9 cellular contexts compared by ENCODE assay signal in the genomic region with DNA sequence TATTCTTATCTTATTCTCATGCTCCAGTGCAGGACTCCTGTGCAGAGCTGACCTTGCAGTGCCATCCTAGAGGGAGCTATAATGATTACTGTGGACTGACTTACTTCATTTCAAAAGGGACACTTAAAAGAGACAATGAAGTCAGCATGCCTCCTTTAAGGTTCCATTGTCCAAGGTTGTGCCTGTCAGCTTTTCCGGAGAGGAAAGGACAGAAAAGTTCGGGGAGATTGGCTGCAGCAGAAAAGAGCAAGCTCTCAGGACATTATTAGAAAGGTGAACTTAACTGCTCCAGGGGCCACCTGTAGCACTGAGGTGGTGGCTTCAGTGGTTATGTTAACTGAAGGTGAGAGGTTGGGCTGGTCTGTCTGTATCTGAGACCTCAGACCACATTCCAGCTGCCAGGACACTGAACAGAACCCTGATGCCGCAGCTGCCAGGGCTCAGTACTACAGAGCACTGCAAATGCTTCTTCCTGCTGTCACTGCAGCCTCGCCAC.
A peak's percentile ranks its signal among the peaks of the same experiment; 100 is the strongest.
DNase-seq lines count a peak whose midpoint lies in the region; ATAC-seq lines count a peak whose summit lies in the region.
"Had no signal": no experiment of that assay in that cellular context is flagged by ENCODE, and none has a peak within 500 bp of the region (broad histone marks: within the 10 kb centered on the region; RNA-seq: fewer than 3 reads in every experiment).

No MANE protein-coding gene starts in this region.

- H2AFZ ChIP-seq in trophoblast cell (ENCODE audit: insufficient read depth, low read length, poor library complexity): no peak overlapping the region

- H4K8ac ChIP-seq in trophoblast cell (ENCODE audit: low read depth, low read length): no peak overlapping the region

- no peak overlapping the region for H4K12ac ChIP-seq in trophoblast cell (ENCODE audit: low read depth, low read length)

- peak; percentile 54 for ATAC-seq in GM19372 (IDR thresholded peaks at IDR 0.05; ENCODE audit: low read depth, unreplicated experiment)
- ATAC-seq in HG03064 (IDR thresholded peaks at IDR 0.05; ENCODE audit: low read depth, unreplicated experiment): peak; percentile 69
- ATAC-seq in GM21367 (IDR thresholded peaks at IDR 0.05; ENCODE audit: unreplicated experiment): no peak

- H3K4me3 ChIP-seq in trophoblast cell (ENCODE audit: low read depth, low read length): no peak overlapping the region
- H3K4me3 ChIP-seq: cardiac muscle cell had no signal

- H3K79me2 ChIP-seq in trophoblast cell (ENCODE audit: control insufficient read depth, insufficient read depth, low read length, poor library complexity): no peaks in the 10 kb centered on the region

- no peaks in the 10 kb centered on the region for H3K27me3 ChIP-seq in trophoblast cell (ENCODE audit: insufficient read depth, low read length)
- H3K27me3 ChIP-seq: cardiac muscle cell had no signal

- peaks cover 4% of the 10 kb centered on the region for H3K79me1 ChIP-seq in trophoblast cell (ENCODE audit: low read length)

- H3K36me3 ChIP-seq in trophoblast cell (ENCODE audit: control insufficient read depth in 1 of 2, insufficient read depth in 2 of 2, low read length in 2 of 2): no peaks in the 10 kb centered on the region
- H3K36me3 ChIP-seq: cardiac muscle cell had no signal

- H3K27ac ChIP-seq in trophoblast cell (ENCODE audit: low read depth, low read length): no peak overlapping the region
- H3K27ac ChIP-seq: cardiac muscle cell had no signal

- DNase-seq in UCSD-AML1 (lab: John Stamatoyannopoulos, UW; ENCODE audit: unreplicated experiment) (peak; percentile 8), trophoblast cell (peak; percentile 51 to 74), DMS 273 (lab: John Stamatoyannopoulos, UW; ENCODE audit: unreplicated experiment) (no peak)
- DNase-seq in activated CD4-positive, alpha-beta T cell treated with anti-CD3 and anti-CD28 coated beads for 48 hours: no peak
- no peak for DNase-seq in activated CD8-positive, alpha-beta memory T cell treated with anti-CD3 and anti-CD28 coated beads for 24 hours

- no peak overlapping the region for H3K18ac ChIP-seq in trophoblast cell (ENCODE audit: low read length)

- H3K9ac ChIP-seq in trophoblast cell (ENCODE audit: low read length): no peak overlapping the region

- no peak overlapping the region for H4K91ac ChIP-seq in trophoblast cell (ENCODE audit: low read depth, low read length)

- H3K23ac ChIP-seq in trophoblast cell (ENCODE audit: low read length): no peak overlapping the region

- no CpG with 5 or more reads among the region's 4 CpGs for WGBS in trophoblast cell (ENCODE audit: extremely low coverage, insufficient coverage, insufficient read length)

- no peak overlapping the region for H2BK120ac ChIP-seq in trophoblast cell (ENCODE audit: insufficient read depth, low read length, poor library complexity)

- peaks cover 0 to 6% of the 10 kb centered on the region in 2 experiments for H3K4me1 ChIP-seq in trophoblast cell (ENCODE audit: control insufficient read depth in 1 of 2, insufficient read depth in 2 of 2, low read length in 2 of 2)

- no peak overlapping the region for H2AK5ac ChIP-seq in trophoblast cell (ENCODE audit: low read length)

- no peak overlapping the region for H3K4ac ChIP-seq in trophoblast cell (ENCODE audit: low read depth, low read length)

- peaks cover 4% of the 10 kb centered on the region for H3K9me3 ChIP-seq in trophoblast cell (ENCODE audit: insufficient read depth, low read depth, low read length)

- H3K14ac ChIP-seq in trophoblast cell (ENCODE audit: low read length): no peak overlapping the region

- no peak overlapping the region for H2BK12ac ChIP-seq in trophoblast cell (ENCODE audit: low read length)

- peak overlapping the region; percentile 51 for H3K4me2 ChIP-seq in trophoblast cell (ENCODE audit: low read length)

- no peak overlapping the region for H2BK5ac ChIP-seq in trophoblast cell (ENCODE audit: low read depth, low read length, poor library complexity)

Comparison
In these comparisons a context has a peak if more than half of its experiments do, and no peak if none do; other contexts are left out.
1. DNase-seq: peak in UCSD-AML1 (single experiment) and trophoblast cell (2 of 2); none in DMS 273 (single experiment), activated CD4-positive, alpha-beta T cell treated with anti-CD3 and anti-CD28 coated beads for 48 hours (single experiment) and activated CD8-positive, alpha-beta memory T cell treated with anti-CD3 and anti-CD28 coated beads for 24 hours (single experiment).